Comparison of ENCODE assay signal across 4 cellular contexts in the genomic region with DNA sequence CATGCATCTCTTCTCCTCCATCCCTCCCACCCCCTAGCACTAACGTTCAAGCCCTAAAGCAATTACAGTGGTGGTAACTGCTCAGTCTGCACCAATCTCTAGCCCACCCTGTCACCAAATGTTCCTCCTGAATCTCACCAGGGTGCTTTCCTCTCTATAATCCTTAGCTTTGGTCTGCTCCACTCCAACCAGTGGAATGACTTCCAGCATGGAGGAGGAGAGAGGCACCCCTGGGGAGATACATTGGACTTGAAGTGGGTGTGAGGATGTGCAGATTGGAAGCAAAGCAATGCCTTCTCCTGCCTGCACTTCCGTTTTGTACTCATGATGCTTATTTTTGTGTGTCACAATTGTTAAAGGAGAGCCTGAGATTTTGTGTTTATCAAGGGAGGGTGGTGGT.
"Had no signal": no experiment of that assay in that cellular context is flagged by ENCODE, and none has a peak within 500 bp of the region (broad histone marks: within the 10 kb centered on the region; RNA-seq: fewer than 3 reads in every experiment).

No MANE protein-coding gene starts in this region.

- H3K4me2 ChIP-seq: GM23338 had no signal

- H3K27ac Mint-ChIP-seq: GM23338 had no signal

- H3K4me3 Mint-ChIP-seq: GM23338, H9 had no signal

- ATAC-seq: GM23338 had no signal

- H3K4me3 ChIP-seq: GM23338 had no signal

- H3K4me1 Mint-ChIP-seq: GM23338, H9 had no signal

- DNase-seq: H9, HCEC 1CT, IMR-90 had no signal
